ENCODE assay signal across 31 cellular contexts in the genomic region with DNA sequence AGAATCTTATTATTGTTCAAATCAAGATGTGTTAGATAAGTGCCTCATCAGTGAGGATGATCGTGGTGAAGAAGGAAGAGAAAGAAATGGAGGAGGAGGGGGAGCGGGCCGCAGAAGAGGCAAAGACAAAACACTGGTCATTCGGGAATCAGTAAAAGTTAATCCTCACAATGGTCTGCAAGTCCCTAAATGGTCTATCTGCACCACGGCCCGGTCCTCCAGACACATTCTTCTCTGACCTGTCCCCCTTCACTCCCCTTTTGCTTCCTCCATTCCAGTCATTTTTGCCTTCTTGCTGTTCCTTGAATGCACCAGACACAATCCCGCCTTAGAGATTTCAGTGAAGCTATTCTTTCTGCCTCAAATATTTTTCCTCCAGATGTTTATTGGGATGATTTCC.
"Had no signal": no experiment of that assay in that cellular context is flagged by ENCODE, and none has a peak within 500 bp of the region (broad histone marks: within the 10 kb centered on the region; RNA-seq: fewer than 3 reads in every experiment).

No MANE protein-coding gene starts in this region.

- H3K27me3 ChIP-seq: neural progenitor cell, ovary, right lobe of liver, sigmoid colon, spleen, suprapubic skin, testis, tibial artery, transverse colon, upper lobe of right lung, uterus had no signal

- H3K4me3 Mint-ChIP-seq: natural killer cell; nephron; neural progenitor cell; stimulated activated memory B cell treated with anti-CD40 and anti-IgM and Interleukin-4, amounts not matched to agents 10 μg/mL and 1 μg/mL and 100 μg/mL, for 72 hours; stimulated activated naive CD8-positive, alpha-beta T cell treated with anti-CD3 and anti-CD28 coated beads, Interleukin-15, amount 100 ng/mL, for 72 hours; type B pancreatic cell had no signal

- H3K4me1 Mint-ChIP-seq: natural killer cell; nephron; neural progenitor cell; stimulated activated memory B cell treated with anti-CD40 and anti-IgM and Interleukin-4, amounts not matched to agents 10 μg/mL and 1 μg/mL and 100 μg/mL, for 72 hours; stimulated activated naive CD8-positive, alpha-beta T cell treated with anti-CD3 and anti-CD28 coated beads, Interleukin-15, amount 100 ng/mL, for 72 hours had no signal

- H3K9me3 ChIP-seq: ovary, psoas muscle, right lobe of liver, sigmoid colon, spleen, suprapubic skin, testis, tibial artery, transverse colon, upper lobe of right lung, uterus had no signal

- H3K27ac Mint-ChIP-seq: natural killer cell; nephron; neural progenitor cell; progenitor cell of endocrine pancreas; stimulated activated memory B cell treated with anti-CD40 and anti-IgM and Interleukin-4, amounts not matched to agents 10 μg/mL and 1 μg/mL and 100 μg/mL, for 72 hours; stimulated activated naive CD8-positive, alpha-beta T cell treated with anti-CD3 and anti-CD28 coated beads, Interleukin-15, amount 100 ng/mL, for 72 hours; type B pancreatic cell had no signal

- H3K79me2 ChIP-seq: parathyroid adenoma had no signal

- H3K36me3 Mint-ChIP-seq: natural killer cell; stimulated activated memory B cell treated with anti-CD40 and anti-IgM and Interleukin-4, amounts not matched to agents 10 μg/mL and 1 μg/mL and 100 μg/mL, for 72 hours; type B pancreatic cell had no signal

- H3K9me3 Mint-ChIP-seq: nephron; neural progenitor cell; stimulated activated memory B cell treated with anti-CD40 and anti-IgM and Interleukin-4, amounts not matched to agents 10 μg/mL and 1 μg/mL and 100 μg/mL, for 72 hours had no signal

- H3K4me1 ChIP-seq: neural progenitor cell, parathyroid adenoma, psoas muscle, right lobe of liver, sigmoid colon, spleen, suprapubic skin, testis, tibial artery, transverse colon, upper lobe of right lung, uterus had no signal

- DNase-seq: natural killer cell; occipital lobe; ovary; posterior cingulate gyrus; psoas muscle; right cardiac atrium; right lobe of liver; sigmoid colon; small intestine; spleen; stimulated activated CD4-positive, alpha-beta T cell treated with anti-CD3 and anti-CD28 coated beads, Interleukin-12 subunit alpha, Interleukin-12 subunit beta, amount 100 ng/mL, for 4 hours; stimulated activated CD4-positive, alpha-beta T cell treated with anti-CD3 and anti-CD28 coated beads, Interleukin-1b, Interleukin-23, amount 100 ng/mL, for 48 hours; stimulated activated CD4-positive, alpha-beta T cell treated with anti-CD3 and anti-CD28 coated beads, Interleukin-4, amount 100 ng/mL, for 1 hour; stimulated activated CD4-positive, alpha-beta T cell treated with anti-CD3 and anti-CD28 coated beads, Interleukin-4, amount 100 ng/mL, for 4 hours; stimulated activated CD8-positive, alpha-beta memory T cell treated with anti-CD3 and anti-CD28 coated beads, Interleukin-4, amount 100 ng/mL, for 48 hours; stimulated activated naive CD4-positive, alpha-beta T cell; stimulated activated naive CD8-positive, alpha-beta T cell treated with anti-CD3 and anti-CD28 coated beads, Interleukin-15, amount 100 ng/mL, for 72 hours; stimulated activated naive CD8-positive, alpha-beta T cell treated with anti-CD3 and anti-CD28 coated beads, Interleukin-15, Interleukin-2, amounts not matched to agents 100 U/mL and 50 U/mL, for 24 hours; substantia nigra; testis; tibial artery; transverse colon; upper lobe of right lung; uterus had no signal

- H3K27me3 Mint-ChIP-seq: progenitor cell of endocrine pancreas; stimulated activated memory B cell treated with anti-CD40 and anti-IgM and Interleukin-4, amounts not matched to agents 10 μg/mL and 1 μg/mL and 100 μg/mL, for 72 hours; stimulated activated naive CD8-positive, alpha-beta T cell treated with anti-CD3 and anti-CD28 coated beads, Interleukin-15, amount 100 ng/mL, for 72 hours; type B pancreatic cell had no signal

- H3K27ac ChIP-seq: neural progenitor cell, ovary, parathyroid adenoma, psoas muscle, right lobe of liver, sigmoid colon, spleen, suprapubic skin, testis, tibial artery, transverse colon, upper lobe of right lung, uterus had no signal

- ATAC-seq: natural killer cell; psoas muscle; right cardiac atrium; right lobe of liver; stimulated activated memory B cell treated with anti-CD40 and anti-IgM and Interleukin-4, amounts not matched to agents 10 μg/mL and 1 μg/mL and 100 μg/mL, for 72 hours; stimulated activated naive CD8-positive, alpha-beta T cell treated with anti-CD3 and anti-CD28 coated beads, Interleukin-15, amount 100 ng/mL, for 72 hours; stimulated activated naive CD8-positive, alpha-beta T cell treated with anti-CD3 and anti-CD28 coated beads, Interleukin-15, Interleukin-2, amounts not matched to agents 100 U/mL and 50 U/mL, for 24 hours; upper lobe of right lung had no signal

- H3K9ac ChIP-seq: neural progenitor cell, parathyroid adenoma had no signal

- H3K4me2 ChIP-seq: neural progenitor cell had no signal

- H2AFZ ChIP-seq: neural progenitor cell, parathyroid adenoma had no signal

- H3K4me3 ChIP-seq: neural progenitor cell, ovary, psoas muscle, right lobe of liver, sigmoid colon, spleen, suprapubic skin, testis, tibial artery, transverse colon, upper lobe of right lung, uterus had no signal

- H3K36me3 ChIP-seq: neural progenitor cell, ovary, right lobe of liver, sigmoid colon, spleen, suprapubic skin, tibial artery, transverse colon, upper lobe of right lung, uterus had no signal
